Comparison of ENCODE assay signal across 10 cellular contexts in genomic region chr16:88936008-88936912, GRCh38. TPM values are rescaled to one million over a fixed set of nuclear protein-coding genes. Genes with fewer than 3 reads are reported as not detected.
DNase-seq lines count a peak whose midpoint lies in the region; ATAC-seq, FAIRE-seq and TF ChIP-seq lines count a peak whose summit lies in the region.
"Had no signal": no experiment of that assay in that cellular context is flagged by ENCODE, and none has a peak within 500 bp of the region (broad histone marks: within the 10 kb centered on the region; RNA-seq: fewer than 3 reads in every experiment).

No MANE protein-coding gene starts in this region.

- no peak for ATAC-seq in K562
- ATAC-seq in naive thymus-derived CD4-positive, alpha-beta T cell = peak; percentile 54
- ATAC-seq in effector memory CD8-positive, alpha-beta T cell (replicated peaks) = no peak
- ATAC-seq in HG03439 (IDR thresholded peaks at IDR 0.05; ENCODE audit: unreplicated experiment) = no peak

- H3K36me3 Mint-ChIP-seq in IgD-negative memory B cell = no peaks in the 10 kb centered on the region
- no peaks in the 10 kb centered on the region for H3K36me3 Mint-ChIP-seq in naive thymus-derived CD4-positive, alpha-beta T cell
- H3K36me3 Mint-ChIP-seq in effector memory CD8-positive, alpha-beta T cell (ENCODE audit: insufficient read depth) = no peaks in the 10 kb centered on the region

- H3K4me2 ChIP-seq in K562 (ENCODE audit: insufficient read depth, low read length) = no peak overlapping the region

- H3K4me3 Mint-ChIP-seq in IgD-negative memory B cell = peak overlapping the region; percentile 77 to 97 (median 91)
- H3K4me3 Mint-ChIP-seq in naive thymus-derived CD4-positive, alpha-beta T cell = peak overlapping the region in 2 of 10 donors; percentile 39 to 47
- peak overlapping the region in 1 of 2 donors; percentile 12 for H3K4me3 Mint-ChIP-seq in effector memory CD8-positive, alpha-beta T cell

- H3K9me3 Mint-ChIP-seq in IgD-negative memory B cell = no peaks in the 10 kb centered on the region
- no peaks in the 10 kb centered on the region for H3K9me3 Mint-ChIP-seq in naive thymus-derived CD4-positive, alpha-beta T cell
- H3K9me3 Mint-ChIP-seq in effector memory CD8-positive, alpha-beta T cell = no peaks in the 10 kb centered on the region

- H3K4me1 Mint-ChIP-seq in IgD-negative memory B cell = peaks cover 16 to 24% (median 21%) of the 10 kb centered on the region in 3 donors
- H3K4me1 Mint-ChIP-seq in naive thymus-derived CD4-positive, alpha-beta T cell = peaks cover 0 to 27% (median 6%) of the 10 kb centered on the region in 7 donors
- peaks cover 3 to 8% of the 10 kb centered on the region in 2 donors for H3K4me1 Mint-ChIP-seq in effector memory CD8-positive, alpha-beta T cell (ENCODE audit: low read depth in 2 of 2)

- in situ Hi-C loops in K562 (cut with MboI) = no loop called here

- peaks cover 0 to 68% of the 10 kb centered on the region in 2 experiments; a peak in 2 of 5 replicates for H3K4me1 ChIP-seq in K562 (replicated peaks in 1 of 2; ENCODE audit: control insufficient read depth in 2 of 2, insufficient read depth in 2 of 2, low read length in 2 of 2)
- peaks cover 3 to 6% of the 10 kb centered on the region in 2 donors for H3K4me1 ChIP-seq in naive thymus-derived CD4-positive, alpha-beta T cell (ENCODE audit: control insufficient read depth in 2 of 2, insufficient read depth in 2 of 2, low read length in 2 of 2)

- CTCF ChIA-PET in K562 (lab: Yijun Ruan, JAX; ENCODE audit: low intra/inter-chr PET ratio) = no interaction called here
- CTCF ChIA-PET in naive thymus-derived CD4-positive, alpha-beta T cell (lab: Charles Lee) = interaction anchor here (0.7 kb wide), 1 partner anchor 235 kb away, joined by 3 read pairs; no protein-coding TSS in a partner anchor

- no peaks in the 10 kb centered on the region for H3K27me3 ChIP-seq in K562 (ENCODE audit: control insufficient read depth in 2 of 2, insufficient read depth in 2 of 2, low read length in 2 of 2)
- H3K27me3 ChIP-seq in naive thymus-derived CD4-positive, alpha-beta T cell (ENCODE audit: control insufficient read depth in 2 of 2, insufficient read depth in 2 of 2, low read length in 2 of 2) = peaks cover 0 to 10% of the 10 kb centered on the region in 2 donors

- H2AFZ ChIP-seq in K562 (ENCODE audit: low read depth, low read length) = no peak overlapping the region

- H3K27me3 Mint-ChIP-seq in IgD-negative memory B cell = no peaks in the 10 kb centered on the region
- H3K27me3 Mint-ChIP-seq in naive thymus-derived CD4-positive, alpha-beta T cell = peaks cover 13 to 26% (median 21%) of the 10 kb centered on the region in 5 donors
- peaks cover 27 to 53% of the 10 kb centered on the region in 2 donors for H3K27me3 Mint-ChIP-seq in effector memory CD8-positive, alpha-beta T cell

- H4K20me1 ChIP-seq in K562 (replicated peaks; ENCODE audit: control insufficient read depth, insufficient read depth, low read length) = peaks cover 6% of the 10 kb centered on the region; the same call in 1 of the 2 replicates

- H3K79me2 ChIP-seq in K562 (ENCODE audit: control insufficient read depth, insufficient read depth, low read length) = peaks cover 90% of the 10 kb centered on the region

- H3K27ac ChIP-seq in K562 (ENCODE audit: extremely low read depth, low read depth, low read length) = no peak overlapping the region
- H3K27ac ChIP-seq in naive thymus-derived CD4-positive, alpha-beta T cell (ENCODE audit: low read depth, low read length) = no peak overlapping the region

- no peaks in the 10 kb centered on the region for H3K9me3 ChIP-seq in K562 (replicated peaks; ENCODE audit: control insufficient read depth, insufficient read depth, low read depth, low read length)
- no peaks in the 10 kb centered on the region for H3K9me3 ChIP-seq in naive thymus-derived CD4-positive, alpha-beta T cell (ENCODE audit: control insufficient read depth in 2 of 3, low read length in 3 of 3)

- H3K4me3 ChIP-seq in K562 = no peak overlapping the region
- H3K4me3 ChIP-seq in naive thymus-derived CD4-positive, alpha-beta T cell (ENCODE audit: low read length) = no peak overlapping the region

- intact Hi-C loops in K562 (cut with micrococcal nuclease) = no loop called here
- intact Hi-C loops in naive thymus-derived CD4-positive, alpha-beta T cell (cut with micrococcal nuclease) = no loop called here

- peaks cover 74% of the 10 kb centered on the region; the same call in 2 of the 3 replicates for H3K36me3 ChIP-seq in K562 (ENCODE audit: control insufficient read depth, insufficient read depth, low read length)
- no peaks in the 10 kb centered on the region for H3K36me3 ChIP-seq in naive thymus-derived CD4-positive, alpha-beta T cell (ENCODE audit: control insufficient read depth in 2 of 3, insufficient read depth in 3 of 3, low read length in 3 of 3)

- no peak overlapping the region for H3K9ac ChIP-seq in K562 (ENCODE audit: insufficient read depth in 1 of 2, low read depth in 2 of 2, low read length in 2 of 2)

- FAIRE-seq in K562 (lab: Jason Lieb, UNC) = no peak

- no peak for TF ChIP-seq RAD21 in K562 (CRISPR knock-in tag; conservative IDR thresholded peaks at IDR 0.05 in 1 of 2, IDR thresholded peaks at IDR 0.05 in 1 of 2)

- 90% methylated on average over 32 of the region's 38 CpGs for WGBS in K562 (ENCODE audit: insufficient coverage, low coverage, missing lambda C conversion rate)

- no peaks in the 10 kb centered on the region for H3K9me1 ChIP-seq in K562 (ENCODE audit: control insufficient read depth, insufficient read depth, low read length)

- POLR2A ChIA-PET in K562 (lab: Yijun Ruan, JAX) = no interaction called here
- POLR2A ChIA-PET in naive thymus-derived CD4-positive, alpha-beta T cell (lab: Charles Lee) = interaction anchor here (0.7 kb wide), 1 partner anchor 964 kb away, joined by 5 read pairs; no protein-coding TSS in a partner anchor

- no peak for TF ChIP-seq EP300 in K562 (IDR thresholded peaks at IDR 0.05; ENCODE audit: low read length)

- TF ChIP-seq CTCF in K562 (IDR thresholded peaks at IDR 0.05 in 2 of 3, conservative IDR thresholded peaks at IDR 0.05 in 1 of 3; ENCODE audit: insufficient read depth in 2 of 3, low read depth in 1 of 3, low read length in 3 of 3) = no peak

- TF ChIP-seq POLR2A in K562 (conservative IDR thresholded peaks at IDR 0.05) = no peak
- no peak for TF ChIP-seq POLR2A in erythroblast (IDR thresholded peaks at IDR 0.05; ENCODE audit: low read length)

- BruUV-seq in K562 (replicated peaks; lab: Mats Ljungman, UMichigan) = no TSS peak

- peak overlapping the region; percentile 83 to 94 (median 93) for H3K27ac Mint-ChIP-seq in IgD-negative memory B cell
- H3K27ac Mint-ChIP-seq in naive thymus-derived CD4-positive, alpha-beta T cell = no peak overlapping the region
- no peak overlapping the region for H3K27ac Mint-ChIP-seq in effector memory CD8-positive, alpha-beta T cell

- DNase-seq in DMS 273 (lab: John Stamatoyannopoulos, UW; ENCODE audit: unreplicated experiment) (peak; percentile 71), K562 (ENCODE audit: extremely low read depth in 1 of 4, low spot score in 3 of 4) (no peak), erythroblast (lab: John Stamatoyannopoulos, UW) (no peak), RPMI8226 (no peak)
- DNase-seq in naive thymus-derived CD4-positive, alpha-beta T cell = no peak
- DNase-seq in effector memory CD8-positive, alpha-beta T cell = no peak
- DNase-seq: effector CD8-positive, alpha-beta T cell had no signal

TF ChIP-seq in K562, 482 proteins besides CTCF, POLR2A, EP300 and RAD21 (continues in another document):
- TF ChIP-seq SPI1 (IDR thresholded peaks at IDR 0.05; ENCODE audit: borderline replicate concordance, low read depth, low read length) (0 out of 2 replicates have a peak, but pooled peaks have one; percentile 11), TAF9B (IDR thresholded peaks at IDR 0.05; ENCODE audit: partially characterized antibody) (no peak), ZNF174 (CRISPR knock-in tag; IDR thresholded peaks at IDR 0.05) (no peak), HDAC2 (IDR thresholded peaks at IDR 0.05) (no peak)
- TF ChIP-seq, protein P1, sequence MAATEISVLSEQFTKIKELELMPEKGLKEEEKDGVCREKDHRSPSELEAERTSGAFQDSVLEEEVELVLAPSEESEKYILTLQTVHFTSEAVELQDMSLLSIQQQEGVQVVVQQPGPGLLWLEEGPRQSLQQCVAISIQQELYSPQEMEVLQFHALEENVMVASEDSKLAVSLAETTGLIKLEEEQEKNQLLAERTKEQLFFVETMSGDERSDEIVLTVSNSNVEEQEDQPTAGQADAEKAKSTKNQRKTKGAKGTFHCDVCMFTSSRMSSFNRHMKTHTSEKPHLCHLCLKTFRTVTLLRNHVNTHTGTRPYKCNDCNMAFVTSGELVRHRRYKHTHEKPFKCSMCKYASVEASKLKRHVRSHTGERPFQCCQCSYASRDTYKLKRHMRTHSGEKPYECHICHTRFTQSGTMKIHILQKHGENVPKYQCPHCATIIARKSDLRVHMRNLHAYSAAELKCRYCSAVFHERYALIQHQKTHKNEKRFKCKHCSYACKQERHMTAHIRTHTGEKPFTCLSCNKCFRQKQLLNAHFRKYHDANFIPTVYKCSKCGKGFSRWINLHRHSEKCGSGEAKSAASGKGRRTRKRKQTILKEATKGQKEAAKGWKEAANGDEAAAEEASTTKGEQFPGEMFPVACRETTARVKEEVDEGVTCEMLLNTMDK (IDR thresholded peaks at IDR 0.05; ENCODE audit: borderline replicate concordance, insufficient read depth, low read depth, low read length, poor library complexity, severe bottlenecking) = no peak

RNA-seq across cellular contexts. Expression of gene CBFA2T3, which starts 40.7 kb away (rescaled TPM):
- polyA plus RNA-seq in IgD-negative memory B cell = 38.8 TPM
- total RNA-seq in K562 (2011; cell fraction: chromatin; rRNA removed; ENCODE audit: low replicate concordance) = 73.4 and 198 TPM in 2 replicates
- 67.4 and 69.3 TPM in 2 replicates for total RNA-seq in K562 (2011; cell fraction: nucleolus; rRNA removed)
- total RNA-seq in K562 (2011; cell fraction: nucleoplasm; rRNA removed) = 45.3 and 67.3 TPM in 2 replicates
- total RNA-seq in K562 (2014; rRNA removed) = 13.5 and 20.8 TPM in 2 replicates
- 3.9 and 5.9 TPM in 2 replicates for total RNA-seq in K562 (2014; rRNA removed; fragmentation: Illumina TruSeq; extraction: Trizol)
- 6.7 and 7.8 TPM in 2 replicates for total RNA-seq in K562 (2015; rRNA removed; fragmentation: Illumina TruSeq; extraction: Trizol)
- total RNA-seq in K562 (2021) = 114 and 145 TPM in 2 replicates
- polyA plus RNA-seq in K562 (2011; rRNA removed) = 6.4 and 11.3 TPM in 2 replicates
- 5.6 and 15.0 TPM in 2 replicates for polyA plus RNA-seq in K562 (2011; cell fraction: cytosol; rRNA removed)
- polyA plus RNA-seq in K562 (2011; cell fraction: nucleus; rRNA removed) = 67.2 and 126 TPM in 2 replicates
- 55.0 and 86.5 TPM in 2 replicates for polyA plus RNA-seq in K562 (2012)
- polyA plus RNA-seq in K562 (2014; fragmentation: Illumina TruSeq; extraction: Trizol) = 24.2 and 46.3 TPM in 2 replicates
- 1 to 10 TPM; 2.3 to 2.7 TPM for polyA plus RNA-seq in K562 (2014; fragmentation: Nextera tagmentation; extraction: Ambion mirVana)
- polyA plus RNA-seq in K562 (2014; rRNA removed) = 34.3 and 35.3 TPM in 2 replicates
- polyA minus RNA-seq in K562 (2011; rRNA and poly(A)+ RNA removed) = 9.5 and 9.7 TPM in 2 replicates
- 32.1 and 46.1 TPM in 2 replicates for polyA minus RNA-seq in K562 (2011; cell fraction: cytosol; rRNA and poly(A)+ RNA removed)
- polyA minus RNA-seq in K562 (2011; cell fraction: nucleus; rRNA and poly(A)+ RNA removed) = 21.1 and 34.5 TPM in 2 replicates
- 10 to 100 TPM in 1 of 5 experiments, 1 to 10 TPM in 1, under 1 TPM in 2, not detected in 1; 0.14 to 25.2 (median 3.2) TPM for total RNA-seq in naive thymus-derived CD4-positive, alpha-beta T cell
- under 1 TPM; 0.17 to 0.26 TPM for polyA plus RNA-seq in naive thymus-derived CD4-positive, alpha-beta T cell
- total RNA-seq: HT1080 had no signal

Comparison
In these comparisons a context has a peak if more than half of its experiments do, and no peak if none do; other contexts are left out.
1. H3K27ac Mint-ChIP-seq: peak in IgD-negative memory B cell (3 of 3); none in naive thymus-derived CD4-positive, alpha-beta T cell (0 of 9) and effector memory CD8-positive, alpha-beta T cell (0 of 2).